In the genomic region with DNA sequence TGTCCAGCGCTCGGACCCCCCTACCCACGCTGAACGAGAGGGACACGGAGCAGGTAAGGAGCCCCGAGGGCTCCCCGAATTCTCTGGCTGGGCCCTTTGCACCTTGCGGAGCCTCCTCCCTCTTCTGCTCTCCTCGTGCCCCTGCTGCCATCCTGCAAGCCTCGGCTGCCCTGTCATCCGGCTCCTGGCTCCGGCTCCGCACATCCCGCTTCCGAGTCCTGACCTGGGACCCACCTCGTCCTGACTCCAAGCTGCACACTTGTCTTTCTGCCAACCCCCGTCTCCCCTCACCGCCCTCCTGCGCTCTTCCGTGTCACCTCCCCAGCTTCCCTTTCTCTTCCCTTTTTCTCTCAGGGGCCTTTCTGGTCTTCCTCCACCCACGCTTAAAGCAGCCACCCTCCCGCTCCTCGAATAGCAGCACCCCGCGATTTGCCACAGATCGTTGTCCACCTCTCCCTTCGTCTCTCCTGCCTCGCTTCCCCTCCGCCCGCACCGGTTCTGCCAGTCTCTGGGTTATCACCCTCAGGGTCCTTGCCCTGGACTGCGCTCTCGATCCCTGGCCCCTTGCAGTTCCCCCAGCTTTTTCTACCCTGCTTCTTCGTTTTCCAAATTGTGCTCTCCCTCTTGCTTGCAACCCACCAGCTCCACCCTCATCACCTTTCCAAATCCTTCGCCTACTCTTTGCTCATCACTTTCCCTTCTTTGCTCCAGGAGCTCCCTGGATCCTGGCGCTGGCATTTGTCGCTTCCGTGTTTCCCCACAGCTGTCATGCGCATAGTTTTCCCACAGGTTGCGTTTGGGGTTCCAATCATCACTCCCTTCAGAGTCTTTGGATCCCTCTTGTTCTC, we compare ENCODE assay signal across 1 cellular context.
TF ChIP-seq lines count a peak whose summit lies in the region.

No MANE protein-coding gene starts in this region.

TF ChIP-seq in GM12878, 131 proteins besides CTCF, POLR2A, EP300 and RAD21 (continued from another document and continues in another):
- TF ChIP-seq, protein P1, sequence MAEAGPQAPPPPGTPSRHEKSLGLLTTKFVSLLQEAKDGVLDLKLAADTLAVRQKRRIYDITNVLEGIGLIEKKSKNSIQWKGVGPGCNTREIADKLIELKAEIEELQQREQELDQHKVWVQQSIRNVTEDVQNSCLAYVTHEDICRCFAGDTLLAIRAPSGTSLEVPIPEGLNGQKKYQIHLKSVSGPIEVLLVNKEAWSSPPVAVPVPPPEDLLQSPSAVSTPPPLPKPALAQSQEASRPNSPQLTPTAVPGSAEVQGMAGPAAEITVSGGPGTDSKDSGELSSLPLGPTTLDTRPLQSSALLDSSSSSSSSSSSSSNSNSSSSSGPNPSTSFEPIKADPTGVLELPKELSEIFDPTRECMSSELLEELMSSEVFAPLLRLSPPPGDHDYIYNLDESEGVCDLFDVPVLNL (IDR thresholded peaks at IDR 0.05; ENCODE audit: low read depth, low read length): no peak
- TF ChIP-seq RUNX3 (IDR thresholded peaks at IDR 0.05; ENCODE audit: low read length): no peak
- TF ChIP-seq FOXM1 (IDR thresholded peaks at IDR 0.05; ENCODE audit: low read depth, low read length): no peak
- no peak for TF ChIP-seq KDM1A (IDR thresholded peaks at IDR 0.05; ENCODE audit: borderline replicate concordance)
- TF ChIP-seq ZBTB33 (IDR thresholded peaks at IDR 0.05): no peak
- TF ChIP-seq, protein P2, sequence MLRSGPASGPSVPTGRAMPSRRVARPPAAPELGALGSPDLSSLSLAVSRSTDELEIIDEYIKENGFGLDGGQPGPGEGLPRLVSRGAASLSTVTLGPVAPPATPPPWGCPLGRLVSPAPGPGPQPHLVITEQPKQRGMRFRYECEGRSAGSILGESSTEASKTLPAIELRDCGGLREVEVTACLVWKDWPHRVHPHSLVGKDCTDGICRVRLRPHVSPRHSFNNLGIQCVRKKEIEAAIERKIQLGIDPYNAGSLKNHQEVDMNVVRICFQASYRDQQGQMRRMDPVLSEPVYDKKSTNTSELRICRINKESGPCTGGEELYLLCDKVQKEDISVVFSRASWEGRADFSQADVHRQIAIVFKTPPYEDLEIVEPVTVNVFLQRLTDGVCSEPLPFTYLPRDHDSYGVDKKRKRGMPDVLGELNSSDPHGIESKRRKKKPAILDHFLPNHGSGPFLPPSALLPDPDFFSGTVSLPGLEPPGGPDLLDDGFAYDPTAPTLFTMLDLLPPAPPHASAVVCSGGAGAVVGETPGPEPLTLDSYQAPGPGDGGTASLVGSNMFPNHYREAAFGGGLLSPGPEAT (IDR thresholded peaks at IDR 0.05; ENCODE audit: low read depth): peak; percentile 74
- TF ChIP-seq MTA2 (IDR thresholded peaks at IDR 0.05; ENCODE audit: low read depth): peak; percentile 42; the same call in 1 of the 2 replicates
- TF ChIP-seq TCF7 (IDR thresholded peaks at IDR 0.05; ENCODE audit: borderline replicate concordance): no peak
- no peak for TF ChIP-seq JUNB (IDR thresholded peaks at IDR 0.05)
- TF ChIP-seq PAX8 (IDR thresholded peaks at IDR 0.05): no peak
- TF ChIP-seq JUND (IDR thresholded peaks at IDR 0.05; ENCODE audit: low read depth, low read length): no peak
- no peak for TF ChIP-seq NR2C1 (IDR thresholded peaks at IDR 0.05)
- TF ChIP-seq SP1 (IDR thresholded peaks at IDR 0.05; ENCODE audit: low read depth, low read length): peak; percentile 13
- TF ChIP-seq POLR2AphosphoS2 (IDR thresholded peaks at IDR 0.05; ENCODE audit: low read depth, low read length): no peak
- no peak for TF ChIP-seq MEF2A (IDR thresholded peaks at IDR 0.05; ENCODE audit: insufficient read depth, low read depth, low read length)
- no peak for TF ChIP-seq ESRRA (IDR thresholded peaks at IDR 0.05; ENCODE audit: low read length)
- TF ChIP-seq GABPA (IDR thresholded peaks at IDR 0.05; ENCODE audit: low read depth): no peak
- TF ChIP-seq, protein P3, sequence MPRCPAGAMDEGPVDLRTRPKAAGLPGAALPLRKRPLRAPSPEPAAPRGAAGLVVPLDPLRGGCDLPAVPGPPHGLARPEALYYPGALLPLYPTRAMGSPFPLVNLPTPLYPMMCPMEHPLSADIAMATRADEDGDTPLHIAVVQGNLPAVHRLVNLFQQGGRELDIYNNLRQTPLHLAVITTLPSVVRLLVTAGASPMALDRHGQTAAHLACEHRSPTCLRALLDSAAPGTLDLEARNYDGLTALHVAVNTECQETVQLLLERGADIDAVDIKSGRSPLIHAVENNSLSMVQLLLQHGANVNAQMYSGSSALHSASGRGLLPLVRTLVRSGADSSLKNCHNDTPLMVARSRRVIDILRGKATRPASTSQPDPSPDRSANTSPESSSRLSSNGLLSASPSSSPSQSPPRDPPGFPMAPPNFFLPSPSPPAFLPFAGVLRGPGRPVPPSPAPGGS (IDR thresholded peaks at IDR 0.05; ENCODE audit: borderline replicate concordance, insufficient read depth, low read depth, low read length, poor library complexity, severe bottlenecking): no peak
- TF ChIP-seq ZNF622 (IDR thresholded peaks at IDR 0.05): no peak
- TF ChIP-seq ZBTB40 (IDR thresholded peaks at IDR 0.05; ENCODE audit: borderline replicate concordance): no peak
- TF ChIP-seq NR2C2 (IDR thresholded peaks at IDR 0.05; ENCODE audit: borderline replicate concordance, control insufficient read depth, insufficient read length, low read depth): no peak
- TF ChIP-seq, protein P4, sequence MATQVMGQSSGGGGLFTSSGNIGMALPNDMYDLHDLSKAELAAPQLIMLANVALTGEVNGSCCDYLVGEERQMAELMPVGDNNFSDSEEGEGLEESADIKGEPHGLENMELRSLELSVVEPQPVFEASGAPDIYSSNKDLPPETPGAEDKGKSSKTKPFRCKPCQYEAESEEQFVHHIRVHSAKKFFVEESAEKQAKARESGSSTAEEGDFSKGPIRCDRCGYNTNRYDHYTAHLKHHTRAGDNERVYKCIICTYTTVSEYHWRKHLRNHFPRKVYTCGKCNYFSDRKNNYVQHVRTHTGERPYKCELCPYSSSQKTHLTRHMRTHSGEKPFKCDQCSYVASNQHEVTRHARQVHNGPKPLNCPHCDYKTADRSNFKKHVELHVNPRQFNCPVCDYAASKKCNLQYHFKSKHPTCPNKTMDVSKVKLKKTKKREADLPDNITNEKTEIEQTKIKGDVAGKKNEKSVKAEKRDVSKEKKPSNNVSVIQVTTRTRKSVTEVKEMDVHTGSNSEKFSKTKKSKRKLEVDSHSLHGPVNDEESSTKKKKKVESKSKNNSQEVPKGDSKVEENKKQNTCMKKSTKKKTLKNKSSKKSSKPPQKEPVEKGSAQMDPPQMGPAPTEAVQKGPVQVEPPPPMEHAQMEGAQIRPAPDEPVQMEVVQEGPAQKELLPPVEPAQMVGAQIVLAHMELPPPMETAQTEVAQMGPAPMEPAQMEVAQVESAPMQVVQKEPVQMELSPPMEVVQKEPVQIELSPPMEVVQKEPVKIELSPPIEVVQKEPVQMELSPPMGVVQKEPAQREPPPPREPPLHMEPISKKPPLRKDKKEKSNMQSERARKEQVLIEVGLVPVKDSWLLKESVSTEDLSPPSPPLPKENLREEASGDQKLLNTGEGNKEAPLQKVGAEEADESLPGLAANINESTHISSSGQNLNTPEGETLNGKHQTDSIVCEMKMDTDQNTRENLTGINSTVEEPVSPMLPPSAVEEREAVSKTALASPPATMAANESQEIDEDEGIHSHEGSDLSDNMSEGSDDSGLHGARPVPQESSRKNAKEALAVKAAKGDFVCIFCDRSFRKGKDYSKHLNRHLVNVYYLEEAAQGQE (IDR thresholded peaks at IDR 0.05; ENCODE audit: low read depth, low read length): no peak
- TF ChIP-seq PML (IDR thresholded peaks at IDR 0.05; ENCODE audit: low read length): no peak
- TF ChIP-seq CHD4 (IDR thresholded peaks at IDR 0.05): no peak
- TF ChIP-seq MYB (IDR thresholded peaks at IDR 0.05; ENCODE audit: borderline replicate concordance, low read depth, low read length): no peak
- TF ChIP-seq EED (IDR thresholded peaks at IDR 0.05; ENCODE audit: low read depth): peak; percentile 74
- TF ChIP-seq ZBTB11 (CRISPR knock-in tag; IDR thresholded peaks at IDR 0.05): no peak
- no peak for TF ChIP-seq KLF5 (IDR thresholded peaks at IDR 0.05; ENCODE audit: partially characterized antibody)
- TF ChIP-seq, protein P5, sequence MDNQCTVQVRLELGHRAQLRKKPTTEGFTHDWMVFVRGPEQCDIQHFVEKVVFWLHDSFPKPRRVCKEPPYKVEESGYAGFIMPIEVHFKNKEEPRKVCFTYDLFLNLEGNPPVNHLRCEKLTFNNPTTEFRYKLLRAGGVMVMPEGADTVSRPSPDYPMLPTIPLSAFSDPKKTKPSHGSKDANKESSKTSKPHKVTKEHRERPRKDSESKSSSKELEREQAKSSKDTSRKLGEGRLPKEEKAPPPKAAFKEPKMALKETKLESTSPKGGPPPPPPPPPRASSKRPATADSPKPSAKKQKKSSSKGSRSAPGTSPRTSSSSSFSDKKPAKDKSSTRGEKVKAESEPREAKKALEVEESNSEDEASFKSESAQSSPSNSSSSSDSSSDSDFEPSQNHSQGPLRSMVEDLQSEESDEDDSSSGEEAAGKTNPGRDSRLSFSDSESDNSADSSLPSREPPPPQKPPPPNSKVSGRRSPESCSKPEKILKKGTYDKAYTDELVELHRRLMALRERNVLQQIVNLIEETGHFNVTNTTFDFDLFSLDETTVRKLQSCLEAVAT (IDR thresholded peaks at IDR 0.05): peak; percentile 73
- TF ChIP-seq SMC3 (IDR thresholded peaks at IDR 0.05; ENCODE audit: borderline replicate concordance, low read length): no peak
- TF ChIP-seq, protein P6, sequence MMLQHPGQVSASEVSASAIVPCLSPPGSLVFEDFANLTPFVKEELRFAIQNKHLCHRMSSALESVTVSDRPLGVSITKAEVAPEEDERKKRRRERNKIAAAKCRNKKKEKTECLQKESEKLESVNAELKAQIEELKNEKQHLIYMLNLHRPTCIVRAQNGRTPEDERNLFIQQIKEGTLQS (IDR thresholded peaks at IDR 0.05; ENCODE audit: borderline replicate concordance, extremely low read depth, low read depth, low read length): no peak
- 0 out of 2 replicates have a peak, but pooled peaks have one; percentile 6 for TF ChIP-seq SMARCA5 (IDR thresholded peaks at IDR 0.05)
- TF ChIP-seq, protein P7, sequence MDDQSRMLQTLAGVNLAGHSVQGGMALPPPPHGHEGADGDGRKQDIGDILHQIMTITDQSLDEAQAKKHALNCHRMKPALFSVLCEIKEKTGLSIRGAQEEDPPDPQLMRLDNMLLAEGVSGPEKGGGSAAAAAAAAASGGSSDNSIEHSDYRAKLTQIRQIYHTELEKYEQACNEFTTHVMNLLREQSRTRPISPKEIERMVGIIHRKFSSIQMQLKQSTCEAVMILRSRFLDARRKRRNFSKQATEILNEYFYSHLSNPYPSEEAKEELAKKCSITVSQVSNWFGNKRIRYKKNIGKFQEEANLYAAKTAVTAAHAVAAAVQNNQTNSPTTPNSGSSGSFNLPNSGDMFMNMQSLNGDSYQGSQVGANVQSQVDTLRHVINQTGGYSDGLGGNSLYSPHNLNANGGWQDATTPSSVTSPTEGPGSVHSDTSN (IDR thresholded peaks at IDR 0.05; ENCODE audit: insufficient replicate concordance, low read depth, low read length): no peak
